In the genomic region with DNA sequence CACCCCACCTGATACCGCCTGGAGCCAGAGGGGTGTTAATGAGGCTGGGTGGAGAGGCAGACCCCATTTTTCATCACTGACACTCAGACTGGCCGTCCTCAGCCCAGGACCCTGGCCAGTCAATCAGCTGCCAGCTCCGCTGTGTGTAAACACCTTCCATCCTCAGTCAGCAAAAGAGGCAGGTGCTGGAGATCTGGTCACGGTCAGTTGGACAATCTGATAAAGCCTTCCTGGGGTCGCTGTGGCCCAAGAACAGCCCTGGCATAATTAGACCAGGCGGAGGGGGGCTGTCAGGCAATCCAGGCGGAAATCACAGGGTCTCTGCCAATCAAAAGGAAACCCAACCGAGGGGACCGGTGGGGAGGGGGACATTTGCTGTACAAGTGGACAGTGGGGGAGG, we compare ENCODE assay signal across 30 cellular contexts.
A peak's percentile ranks its signal among the peaks of the same experiment; 100 is the strongest.
DNase-seq lines count a peak whose midpoint lies in the region; ATAC-seq and TF ChIP-seq lines count a peak whose summit lies in the region.
"Had no signal": no experiment of that assay in that cellular context is flagged by ENCODE, and none has a peak within 500 bp of the region (broad histone marks: within the 10 kb centered on the region; RNA-seq: fewer than 3 reads in every experiment).

No MANE protein-coding gene starts in this region.

- no peak overlapping the region for H3K27ac Mint-ChIP-seq in endothelial cell (ENCODE audit: unreplicated experiment)
- H3K27ac Mint-ChIP-seq: activated CD4-positive, alpha-beta memory T cell treated with anti-CD3 and anti-CD28 coated beads, Interleukin-2, amount 10 ng/mL, durations not matched to agents 7 days and 5 days; activated T-helper 17 cell treated with anti-CD3 and anti-CD28 coated beads, Interleukin-2, amount 50 U/mL, for 72 hours; CD8-positive, alpha-beta T cell; effector memory CD8-positive, alpha-beta T cell had no signal

- no peak overlapping the region for H3K4me3 Mint-ChIP-seq in endothelial cell (ENCODE audit: unreplicated experiment)
- H3K4me3 Mint-ChIP-seq: activated CD4-positive, alpha-beta memory T cell treated with anti-CD3 and anti-CD28 coated beads, Interleukin-2, amount 10 ng/mL, durations not matched to agents 7 days and 5 days; activated T-helper 17 cell treated with anti-CD3 and anti-CD28 coated beads, Interleukin-2, amount 50 U/mL, for 72 hours; CD8-positive, alpha-beta T cell; effector memory CD8-positive, alpha-beta T cell had no signal

- H3K4me1 Mint-ChIP-seq in endothelial cell (ENCODE audit: unreplicated experiment), result no peaks in the 10 kb centered on the region
- H3K4me1 Mint-ChIP-seq: activated CD4-positive, alpha-beta memory T cell treated with anti-CD3 and anti-CD28 coated beads, Interleukin-2, amount 10 ng/mL, durations not matched to agents 7 days and 5 days; activated T-helper 17 cell treated with anti-CD3 and anti-CD28 coated beads, Interleukin-2, amount 50 U/mL, for 72 hours had no signal

- no peaks in the 10 kb centered on the region for H3K9me3 Mint-ChIP-seq in endothelial cell (ENCODE audit: unreplicated experiment)
- H3K9me3 Mint-ChIP-seq: activated CD4-positive, alpha-beta memory T cell treated with anti-CD3 and anti-CD28 coated beads, Interleukin-2, amount 10 ng/mL, durations not matched to agents 7 days and 5 days; activated T-helper 17 cell treated with anti-CD3 and anti-CD28 coated beads, Interleukin-2, amount 50 U/mL, for 72 hours; CD8-positive, alpha-beta T cell; effector memory CD8-positive, alpha-beta T cell had no signal

- DNase-seq in NCI-H1105 treated with DMSO at 0.1 percent for 48 hours (lab: John Stamatoyannopoulos, UW) (peak; percentile 16), NCI-H1105 (lab: John Stamatoyannopoulos, UW) (no peak), NCI-H2029 treated with DMSO at 0.1 percent for 48 hours (lab: John Stamatoyannopoulos, UW) (peak; percentile 36), SHP77 (lab: John Stamatoyannopoulos, UW) (peak; percentile 66 to 76), mesenteric fat pad (ENCODE audit: low spot score) (peak; percentile 53), endothelial cell (ENCODE audit: low spot score) (no peak)
- DNase-seq: activated CD4-positive, alpha-beta memory T cell treated with anti-CD3 and anti-CD28 coated beads, Interleukin-2, amount 10 ng/mL, durations not matched to agents 7 days and 5 days; activated CD4-positive, CD25-positive, alpha-beta regulatory T cell treated with anti-CD3 and anti-CD28 coated beads, Interleukin-2, amount 50 U/mL, for 72 hours; activated CD8-positive, alpha-beta memory T cell treated with anti-CD3 and anti-CD28 coated beads, Interleukin-2, amount 50 U/mL, for 48 hours; activated naive CD4-positive, alpha-beta T cell treated with anti-CD3 and anti-CD28 coated beads, Interleukin-2, amount 50 U/mL, for 16 hours; AML-193; amniotic stem cell; CD8-positive, alpha-beta T cell; effector memory CD8-positive, alpha-beta T cell; foreskin keratinocyte; GF-D8; heart left ventricle; kidney; lower lobe of right lung; NCI-H1436; NCI-H2227 treated with DMSO at 0.1 percent for 48 hours; right cardiac atrium; SJCRH30; stimulated activated CD4-positive, alpha-beta T cell treated with anti-CD3 and anti-CD28 coated beads, Interleukin-4, amount 100 ng/mL, for 1 hour; T-helper 1 cell; transverse colon had no signal

- H3K27me3 Mint-ChIP-seq in endothelial cell (ENCODE audit: unreplicated experiment), result peaks cover 11% of the 10 kb centered on the region
- H3K27me3 Mint-ChIP-seq: activated T-helper 17 cell treated with anti-CD3 and anti-CD28 coated beads, Interleukin-2, amount 50 U/mL, for 72 hours; effector memory CD8-positive, alpha-beta T cell had no signal

- TF ChIP-seq CTCF in endothelial cell (IDR thresholded peaks at IDR 0.05; ENCODE audit: unreplicated experiment), result no peak

- H3K36me3 Mint-ChIP-seq in endothelial cell (ENCODE audit: low read depth, unreplicated experiment), result no peaks in the 10 kb centered on the region
- H3K36me3 Mint-ChIP-seq: CD8-positive, alpha-beta T cell had no signal

- no peak for ATAC-seq in HG03354 (IDR thresholded peaks at IDR 0.05; ENCODE audit: poor library complexity, severe bottlenecking, unreplicated experiment)
- no peak for ATAC-seq in GM19467 (IDR thresholded peaks at IDR 0.05; ENCODE audit: unreplicated experiment)
- ATAC-seq: activated T-helper 17 cell treated with anti-CD3 and anti-CD28 coated beads, Interleukin-2, amount 50 U/mL, for 72 hours; CD8-positive, alpha-beta T cell; effector memory CD8-positive, alpha-beta T cell; esophagus mucosa; foreskin keratinocyte; heart left ventricle; lower lobe of right lung; right cardiac atrium had no signal

Comparison
In these comparisons a context has a peak if more than half of its experiments do, and no peak if none do; other contexts are left out.
1. DNase-seq: peak in NCI-H1105 treated with DMSO at 0.1 percent for 48 hours (single experiment), NCI-H2029 treated with DMSO at 0.1 percent for 48 hours (single experiment), SHP77 (2 of 2) and mesenteric fat pad (single experiment); none in NCI-H1105 (single experiment) and endothelial cell (single experiment).